Comparison of ENCODE assay signal across 8 cellular contexts in genomic region chr3:71584216-71585061, GRCh38. TPM values are rescaled to one million over a fixed set of nuclear protein-coding genes. Genes with fewer than 3 reads are reported as not detected.
DNase-seq lines count a peak whose midpoint lies in the region; ATAC-seq, FAIRE-seq and TF ChIP-seq lines count a peak whose summit lies in the region.

No MANE protein-coding gene starts in this region.

- peak overlapping the region; percentile 98 for H3K27ac ChIP-seq in HEK293 (ENCODE audit: extremely low read depth, low read depth, low read length)

- POLR2A ChIA-PET in HEK293 (lab: Yijun Ruan, JAX) = interaction anchor here (0.9 to 2.7 kb wide), 5 partner anchors 42 to 162 kb away, joined by 3 to 8 read pairs (median 4); no protein-coding TSS in a partner anchor

- CTCF ChIA-PET in HEK293 (lab: Yijun Ruan, JAX) = interaction anchor here (0.6 to 1.9 kb wide), 4 partner anchors 68 to 522 kb away, joined by 3 to 5 read pairs (median 3); no protein-coding TSS in a partner anchor

- H3K9me3 ChIP-seq in HEK293 (ENCODE audit: control insufficient read depth, insufficient read depth, low read depth, low read length) = no peaks in the 10 kb centered on the region

- peaks cover 11% of the 10 kb centered on the region; the same call in 1 of the 2 replicates for H3K4me1 ChIP-seq in HEK293 (ENCODE audit: control insufficient read depth, insufficient read depth, low read length)

- no peak for TF ChIP-seq POLR2A in GM12891 (IDR thresholded peaks at IDR 0.05; ENCODE audit: low read depth, low read length)

- H3K4me3 ChIP-seq in HEK293 (ENCODE audit: low read depth, low read length) (peak overlapping the region; percentile 90), astrocyte of the cerebellum (ENCODE audit: low read depth, low read length) (peak overlapping the region; percentile 84), iPS-11a (ENCODE audit: low read depth, low read length) (peak overlapping the region; percentile 61)

- ATAC-seq in GM21447 (IDR thresholded peaks at IDR 0.05; ENCODE audit: unreplicated experiment) = no peak

- DNase-seq in ACHN (peak; percentile 68), T follicular helper cell (ENCODE audit: low read depth) (peak; percentile 12), astrocyte of the cerebellum (ENCODE audit: low read depth) (no peak), retina (peak; percentile 85), GM12891 (ENCODE audit: insufficient read length, low spot score) (no peak)

- no peak for FAIRE-seq in GM12891 (lab: Jason Lieb, UNC)

- H3K36me3 ChIP-seq in HEK293 (ENCODE audit: control insufficient read depth in 2 of 2, insufficient read depth in 1 of 2, low read length in 2 of 2) = no peaks in the 10 kb centered on the region

- TF ChIP-seq CTCF in HEK293 (tag by site-specific recombination; IDR thresholded peaks at IDR 0.05) (no peak), astrocyte of the cerebellum (IDR thresholded peaks at IDR 0.05; ENCODE audit: low read depth, low read length, missing control alignments) (no peak)

- in situ Hi-C loops in ACHN (cut with HindIII; ENCODE audit: low pct_ligation_motif_present, low pct_unique_long_range_greater_than_20kb, low sequenced_read_pairs) = no loop called here
- in situ Hi-C loops in astrocyte of the cerebellum (cut with HindIII; ENCODE audit: low sequenced_read_pairs) = loop anchor here (5.0 kb wide), 3 partner anchors 42 to 1042 kb away; no protein-coding TSS in a partner anchor

TF ChIP-seq in HEK293, 187 proteins besides CTCF, POLR2A, EP300 and RAD21 (continues in another document):
- peak; percentile 55; the same call in 1 of the 2 replicates for TF ChIP-seq PRDM4 (tag by site-specific recombination; IDR thresholded peaks at IDR 0.05)
- no peak for TF ChIP-seq ELK4 (IDR thresholded peaks at IDR 0.05; ENCODE audit: borderline replicate concordance, low read depth, low read length)
- peak; percentile 40; the same call in 1 of the 2 replicates for TF ChIP-seq ZBTB20 (tag by site-specific recombination; IDR thresholded peaks at IDR 0.05)
- peak; percentile 78; the same call in 1 of the 2 replicates for TF ChIP-seq ZNF10 (tag by site-specific recombination; IDR thresholded peaks at IDR 0.05)
- TF ChIP-seq INSM2 (tag by site-specific recombination; IDR thresholded peaks at IDR 0.05) = peak; percentile 21; the same call in 1 of the 2 replicates
- no peak for TF ChIP-seq ZNF274 (IDR thresholded peaks at IDR 0.05; ENCODE audit: low read length)
- no peak for TF ChIP-seq ZNF274 (tag by site-specific recombination; IDR thresholded peaks at IDR 0.05; ENCODE audit: borderline replicate concordance)
- peak; percentile 32; the same call in 1 of the 2 replicates for TF ChIP-seq SP3 (tag by site-specific recombination; IDR thresholded peaks at IDR 0.05)
- no peak for TF ChIP-seq ZNF423 (tag by site-specific recombination; IDR thresholded peaks at IDR 0.05)

TF ChIP-seq in GM12891, 5 proteins besides CTCF, POLR2A, EP300 and RAD21:
- TF ChIP-seq POLR2AphosphoS5 (IDR thresholded peaks at IDR 0.05; ENCODE audit: low read depth, low read length) (no peak), TAF1 (IDR thresholded peaks at IDR 0.05; ENCODE audit: low read depth, low read length) (no peak), SPI1 (IDR thresholded peaks at IDR 0.05; ENCODE audit: low read depth, low read length) (no peak), PAX5 (IDR thresholded peaks at IDR 0.05; ENCODE audit: insufficient read depth, low read length, severe bottlenecking) (no peak), POU2F2 (IDR thresholded peaks at IDR 0.05; ENCODE audit: low read depth, low read length) (no peak)

RNA-seq across cellular contexts. Expression of gene FOXP1, which starts 0.9 kb away (rescaled TPM):
- 0.47 TPM for polyA plus RNA-seq in GM12891 (2012; ENCODE audit: low read depth, missing spikeins)

Comparison
In these comparisons a context has a peak if more than half of its experiments do, and no peak if none do; other contexts are left out.
1. DNase-seq: peak in ACHN (single experiment), T follicular helper cell (single experiment) and retina (single experiment); none in astrocyte of the cerebellum (single experiment) and GM12891 (single experiment).
2. Peak in every context shown above with its lines, with median percentiles within 50 percentile points of each other: H3K4me3 ChIP-seq.